Comparison of ENCODE assay signal across 18 cellular contexts in the genomic region with DNA sequence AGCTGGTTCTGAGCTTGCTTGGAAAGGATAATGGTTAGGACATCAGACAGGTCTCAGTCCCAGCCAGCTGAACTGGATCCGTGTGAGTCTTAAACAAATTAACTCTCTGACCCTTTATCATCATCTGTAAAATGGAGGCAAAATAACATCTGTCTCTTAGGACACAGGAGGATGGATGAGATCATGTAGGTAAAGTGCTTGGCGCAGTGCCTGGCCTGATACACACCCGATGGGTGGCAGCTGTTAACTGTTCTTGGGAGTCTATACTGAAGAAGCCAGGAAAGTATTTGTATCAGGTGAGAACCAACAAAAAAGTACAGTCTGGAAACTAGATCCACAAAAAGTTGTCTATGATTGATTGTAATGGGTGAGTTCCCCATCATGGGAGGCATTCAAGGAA.
DNase-seq lines count a peak whose midpoint lies in the region; ATAC-seq and TF ChIP-seq lines count a peak whose summit lies in the region.
"Had no signal": no experiment of that assay in that cellular context is flagged by ENCODE, and none has a peak within 500 bp of the region (broad histone marks: within the 10 kb centered on the region; RNA-seq: fewer than 3 reads in every experiment).

No MANE protein-coding gene starts in this region.

- CTCF ChIA-PET in HEK293 (lab: Yijun Ruan, JAX) = interaction anchor here (0.8 to 1.2 kb wide), 2 partner anchors 315 to 359 kb away, joined by 3 read pairs; no protein-coding TSS in a partner anchor

- no peaks in the 10 kb centered on the region; the same call in 1 of the 2 replicates for H3K4me1 ChIP-seq in HEK293 (ENCODE audit: control insufficient read depth, insufficient read depth, low read length)

- DNase-seq in COR-L47 (lab: John Stamatoyannopoulos, UW) (peak; percentile 47), NCI-H524 treated with DMSO at 0.1 percent for 48 hours (lab: John Stamatoyannopoulos, UW) (peak; percentile 74), RPMI8226 (peak; percentile 41), GOT3 (lab: John Stamatoyannopoulos, UW) (no peak)
- DNase-seq: CD8-positive, alpha-beta memory T cell; DMS53; Kasumi-1; NCI-H187; NCI-H2081 treated with DMSO at 0.1 percent for 48 hours; NCI-H526; SHP77 treated with DMSO at 0.1 percent for 48 hours; T-helper 1 cell had no signal

- no peak for TF ChIP-seq CTCF in HEK293 (tag by site-specific recombination; IDR thresholded peaks at IDR 0.05)

- H3K4me3 ChIP-seq in HEK293 (ENCODE audit: low read depth, low read length) = no peak overlapping the region
- H3K4me3 ChIP-seq: K562 had no signal

- POLR2A ChIA-PET in HEK293 (lab: Yijun Ruan, JAX) = no interaction called here

- H3K36me3 ChIP-seq in HEK293 (ENCODE audit: control insufficient read depth in 2 of 2, insufficient read depth in 1 of 2, low read length in 2 of 2) = no peaks in the 10 kb centered on the region

- no peaks in the 10 kb centered on the region for H3K9me3 ChIP-seq in HEK293 (ENCODE audit: control insufficient read depth, insufficient read depth, low read depth, low read length)

- no peak overlapping the region for H3K27ac ChIP-seq in HEK293 (ENCODE audit: extremely low read depth, low read depth, low read length)

- ATAC-seq in GM18861 (IDR thresholded peaks at IDR 0.05; ENCODE audit: unreplicated experiment) (no peak), HG03378 (IDR thresholded peaks at IDR 0.05; ENCODE audit: unreplicated experiment) (no peak)
- ATAC-seq: HCT116, K562, Panc1 had no signal

TF ChIP-seq in HEK293, 187 proteins besides CTCF, POLR2A, EP300 and RAD21:
- TF ChIP-seq, protein P1, sequence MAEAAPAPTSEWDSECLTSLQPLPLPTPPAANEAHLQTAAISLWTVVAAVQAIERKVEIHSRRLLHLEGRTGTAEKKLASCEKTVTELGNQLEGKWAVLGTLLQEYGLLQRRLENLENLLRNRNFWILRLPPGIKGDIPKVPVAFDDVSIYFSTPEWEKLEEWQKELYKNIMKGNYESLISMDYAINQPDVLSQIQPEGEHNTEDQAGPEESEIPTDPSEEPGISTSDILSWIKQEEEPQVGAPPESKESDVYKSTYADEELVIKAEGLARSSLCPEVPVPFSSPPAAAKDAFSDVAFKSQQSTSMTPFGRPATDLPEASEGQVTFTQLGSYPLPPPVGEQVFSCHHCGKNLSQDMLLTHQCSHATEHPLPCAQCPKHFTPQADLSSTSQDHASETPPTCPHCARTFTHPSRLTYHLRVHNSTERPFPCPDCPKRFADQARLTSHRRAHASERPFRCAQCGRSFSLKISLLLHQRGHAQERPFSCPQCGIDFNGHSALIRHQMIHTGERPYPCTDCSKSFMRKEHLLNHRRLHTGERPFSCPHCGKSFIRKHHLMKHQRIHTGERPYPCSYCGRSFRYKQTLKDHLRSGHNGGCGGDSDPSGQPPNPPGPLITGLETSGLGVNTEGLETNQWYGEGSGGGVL (tag by site-specific recombination; IDR thresholded peaks at IDR 0.05) = no peak
- TF ChIP-seq KLF1 (tag by site-specific recombination; IDR thresholded peaks at IDR 0.05) = 0 out of 2 replicates have a peak, but pooled peaks have one; percentile 24
- TF ChIP-seq BCL11B (tag by site-specific recombination; IDR thresholded peaks at IDR 0.05; ENCODE audit: low read depth) = no peak
TF ChIP-seq in HEK293: peak in this region for 1.
